ENCODE assay signal across 22 cellular contexts in the genomic region with DNA sequence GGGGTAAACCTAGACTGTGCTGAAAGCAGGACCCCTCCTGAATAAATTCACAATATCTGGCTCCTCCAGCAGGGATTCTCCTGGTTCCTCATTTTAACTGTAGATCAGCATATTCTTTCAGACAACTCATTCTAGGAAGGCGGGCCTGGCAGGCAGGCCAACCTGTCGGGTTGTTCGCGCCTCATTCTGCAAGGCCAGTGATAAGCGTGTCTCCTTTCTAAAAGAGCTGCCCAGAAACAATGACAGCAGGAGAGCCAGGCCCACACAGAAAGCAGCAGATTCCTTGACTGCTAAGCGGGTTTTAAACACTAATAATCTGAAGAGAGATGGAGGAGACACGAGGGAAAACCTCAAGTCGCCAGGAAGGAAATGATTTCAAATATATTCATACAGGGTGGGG.
DNase-seq lines count a peak whose midpoint lies in the region; ATAC-seq, FAIRE-seq and TF ChIP-seq lines count a peak whose summit lies in the region.
"Had no signal": no experiment of that assay in that cellular context is flagged by ENCODE, and none has a peak within 500 bp of the region (broad histone marks: within the 10 kb centered on the region; RNA-seq: fewer than 3 reads in every experiment).

No MANE protein-coding gene starts in this region.

- peaks cover 41% of the 10 kb centered on the region for H3K36me3 Mint-ChIP-seq in activated T-helper 17 cell treated with anti-CD3 and anti-CD28 coated beads, Interleukin-2, amount 50 U/mL, for 72 hours (ENCODE audit: low read depth)
- peaks cover 6% of the 10 kb centered on the region for H3K36me3 Mint-ChIP-seq in activated naive CD4-positive, alpha-beta T cell treated with anti-CD3 and anti-CD28 coated beads, Interleukin-2, amount 10 ng/mL, durations not matched to agents 7 days and 5 days

- H3K4me3 ChIP-seq in pancreas (no peak overlapping the region), esophagus muscularis mucosa (no peak overlapping the region)
- H3K4me3 ChIP-seq: adrenal gland, MG63, smooth muscle cell, vagina had no signal

- DNase-seq in KBM-7: peak; percentile 38
- no peak for DNase-seq in left ventricle myocardium superior
- peak in 4 of 6 donors; percentile 11 to 31 (median 28) for DNase-seq in pancreas
- DNase-seq in activated naive CD4-positive, alpha-beta T cell treated with anti-CD3 and anti-CD28 coated beads, Interleukin-2, amount 10 ng/mL, durations not matched to agents 7 days and 5 days: no peak
- no peak for DNase-seq in esophagus muscularis mucosa (ENCODE audit: extremely low spot score)
- no peak for DNase-seq in NCI-H345 (lab: John Stamatoyannopoulos, UW)
- DNase-seq: activated CD4-positive, alpha-beta T cell treated with anti-CD3 and anti-CD28 coated beads, Interleukin-2, amount 50 U/mL, for 4 hours; adrenal gland; BE2C; cortex of kidney; DMS53; GOT3; MG63; NCI-H748 treated with DMSO at 0.1 percent for 48 hours; occipital lobe; T-helper 9 cell had no signal

- H3K27me3 Mint-ChIP-seq in activated T-helper 17 cell treated with anti-CD3 and anti-CD28 coated beads, Interleukin-2, amount 50 U/mL, for 72 hours: no peaks in the 10 kb centered on the region
- no peaks in the 10 kb centered on the region for H3K27me3 Mint-ChIP-seq in activated naive CD4-positive, alpha-beta T cell treated with anti-CD3 and anti-CD28 coated beads, Interleukin-2, amount 10 ng/mL, durations not matched to agents 7 days and 5 days
- H3K27me3 Mint-ChIP-seq: stimulated activated naive CD8-positive, alpha-beta T cell treated with anti-CD3 and anti-CD28 coated beads, Interleukin-15, Interleukin-2, amounts not matched to agents 100 ng/mL and 50 ng/mL, for 24 hours had no signal

- H3K4me1 ChIP-seq in pancreas (peaks cover 5 to 11% (median 10%) of the 10 kb centered on the region in 3 donors), esophagus muscularis mucosa (peaks cover 0 to 12% (median 9%) of the 10 kb centered on the region in 4 donors)
- H3K4me1 ChIP-seq: adrenal gland, BE2C had no signal

- no peaks in the 10 kb centered on the region for H3K27me3 ChIP-seq in pancreas
- no peaks in the 10 kb centered on the region for H3K27me3 ChIP-seq in esophagus muscularis mucosa
- H3K27me3 ChIP-seq: adrenal gland, BE2C, MG63, vagina had no signal

- no peak overlapping the region for H3K4me3 Mint-ChIP-seq in activated T-helper 17 cell treated with anti-CD3 and anti-CD28 coated beads, Interleukin-2, amount 50 U/mL, for 72 hours
- no peak overlapping the region for H3K4me3 Mint-ChIP-seq in activated naive CD4-positive, alpha-beta T cell treated with anti-CD3 and anti-CD28 coated beads, Interleukin-2, amount 10 ng/mL, durations not matched to agents 7 days and 5 days
- H3K4me3 Mint-ChIP-seq: stimulated activated naive CD8-positive, alpha-beta T cell treated with anti-CD3 and anti-CD28 coated beads, Interleukin-15, Interleukin-2, amounts not matched to agents 100 ng/mL and 50 ng/mL, for 24 hours had no signal

- H3K27ac ChIP-seq in pancreas (no peak overlapping the region), esophagus muscularis mucosa (replicated peaks in 1 of 4) (no peak overlapping the region)
- H3K27ac ChIP-seq: adrenal gland, vagina had no signal

- no peaks in the 10 kb centered on the region for H3K9me3 Mint-ChIP-seq in activated T-helper 17 cell treated with anti-CD3 and anti-CD28 coated beads, Interleukin-2, amount 50 U/mL, for 72 hours
- H3K9me3 Mint-ChIP-seq in activated naive CD4-positive, alpha-beta T cell treated with anti-CD3 and anti-CD28 coated beads, Interleukin-2, amount 10 ng/mL, durations not matched to agents 7 days and 5 days: no peaks in the 10 kb centered on the region
- H3K9me3 Mint-ChIP-seq: stimulated activated naive CD8-positive, alpha-beta T cell treated with anti-CD3 and anti-CD28 coated beads, Interleukin-15, Interleukin-2, amounts not matched to agents 100 ng/mL and 50 ng/mL, for 24 hours had no signal

- ATAC-seq in activated T-helper 17 cell treated with anti-CD3 and anti-CD28 coated beads, Interleukin-2, amount 50 U/mL, for 72 hours (replicated peaks): no peak
- ATAC-seq in left ventricle myocardium superior: peak; percentile 47
- ATAC-seq in pancreas: peak; percentile 57 to 75 (median 68)
- no peak for ATAC-seq in GM18858 (IDR thresholded peaks at IDR 0.05; ENCODE audit: unreplicated experiment)

- in situ Hi-C loops in KBM-7 (cut with MboI; ENCODE audit: low pct_unique_long_range_greater_than_20kb, low sequenced_read_pairs): no loop called here

- no peak for TF ChIP-seq EP300 in esophagus muscularis mucosa (IDR thresholded peaks at IDR 0.05)

- H3K27ac Mint-ChIP-seq in activated T-helper 17 cell treated with anti-CD3 and anti-CD28 coated beads, Interleukin-2, amount 50 U/mL, for 72 hours: peak overlapping the region; percentile 79
- no peak overlapping the region for H3K27ac Mint-ChIP-seq in activated naive CD4-positive, alpha-beta T cell treated with anti-CD3 and anti-CD28 coated beads, Interleukin-2, amount 10 ng/mL, durations not matched to agents 7 days and 5 days
- H3K27ac Mint-ChIP-seq: stimulated activated naive CD8-positive, alpha-beta T cell treated with anti-CD3 and anti-CD28 coated beads, Interleukin-15, Interleukin-2, amounts not matched to agents 100 ng/mL and 50 ng/mL, for 24 hours had no signal

- TF ChIP-seq CTCF in pancreas (IDR thresholded peaks at IDR 0.05) (no peak), esophagus muscularis mucosa (IDR thresholded peaks at IDR 0.05) (no peak)

- no peak for FAIRE-seq in pancreas (lab: Jason Lieb, UNC)
- FAIRE-seq: HTR-8/SVneo had no signal

- H3K36me3 ChIP-seq in pancreas (no peaks in the 10 kb centered on the region), esophagus muscularis mucosa (no peaks in the 10 kb centered on the region)
- H3K36me3 ChIP-seq: adrenal gland, BE2C, MG63, vagina had no signal

- H3K4me1 Mint-ChIP-seq in activated T-helper 17 cell treated with anti-CD3 and anti-CD28 coated beads, Interleukin-2, amount 50 U/mL, for 72 hours: peaks cover 19% of the 10 kb centered on the region
- peaks cover 13% of the 10 kb centered on the region for H3K4me1 Mint-ChIP-seq in activated naive CD4-positive, alpha-beta T cell treated with anti-CD3 and anti-CD28 coated beads, Interleukin-2, amount 10 ng/mL, durations not matched to agents 7 days and 5 days

- TF ChIP-seq POLR2A in esophagus muscularis mucosa (IDR thresholded peaks at IDR 0.05; ENCODE audit: low read depth): no peak

- WGBS in pancreas, 2 donors: 31 to 35% methylated on average over 8 of the region's 8 CpGs
- WGBS in esophagus muscularis mucosa: 81% methylated on average over 7 of the region's 8 CpGs

- H3K9me3 ChIP-seq in pancreas: no peaks in the 10 kb centered on the region
- no peaks in the 10 kb centered on the region for H3K9me3 ChIP-seq in esophagus muscularis mucosa
- H3K9me3 ChIP-seq: adrenal gland, BE2C, MG63, vagina had no signal

- CTCF ChIA-PET in activated naive CD4-positive, alpha-beta T cell treated with anti-CD3 and anti-CD28 coated beads, Interleukin-2, amount 10 ng/mL, durations not matched to agents 7 days and 5 days (lab: Charles Lee): no interaction called here

- intact Hi-C loops in left ventricle myocardium superior (cut with micrococcal nuclease) (no loop called here), pancreas (cut with DNase I) (loop anchor here in 2 of 3 donors (5.0 to 10.0 kb wide), 2 partner anchors 383 to 386 kb away; partner anchors contain the start of gene SIPA1L2 (in 1 of the 2)), esophagus muscularis mucosa (cut with DNase I) (no loop called here)

Comparison
In these comparisons a context has a peak if more than half of its experiments do, and no peak if none do; other contexts are left out.
1. DNase-seq: peak in KBM-7 (single experiment) and pancreas (4 of 6); none in left ventricle myocardium superior (single experiment), activated naive CD4-positive, alpha-beta T cell treated with anti-CD3 and anti-CD28 coated beads, Interleukin-2, amount 10 ng/mL, durations not matched to agents 7 days and 5 days (single experiment), esophagus muscularis mucosa (single experiment) and NCI-H345 (single experiment).
2. ATAC-seq: peak in left ventricle myocardium superior (single experiment) and pancreas (4 of 4); none in activated T-helper 17 cell treated with anti-CD3 and anti-CD28 coated beads, Interleukin-2, amount 50 U/mL, for 72 hours (single experiment) and GM18858 (single experiment).
3. intact Hi-C loops: an anchor here in pancreas (5.0 to 10.0 kb wide); none called in left ventricle myocardium superior and esophagus muscularis mucosa.